In genomic region chr21:38902608-38903445, GRCh38 we compare ENCODE assay signal across 25 cellular contexts.
DNase-seq lines count a peak whose midpoint lies in the region; ATAC-seq, FAIRE-seq and TF ChIP-seq lines count a peak whose summit lies in the region.
"Had no signal": no experiment of that assay in that cellular context is flagged by ENCODE, and none has a peak within 500 bp of the region (broad histone marks: within the 10 kb centered on the region; RNA-seq: fewer than 3 reads in every experiment).

No MANE protein-coding gene starts in this region.

- peaks cover 5% of the 10 kb centered on the region for H3K4me1 Mint-ChIP-seq in chondrocyte (ENCODE audit: low read depth)
- H3K4me1 Mint-ChIP-seq: stimulated activated effector memory CD8-positive, alpha-beta T cell treated with anti-CD3 and anti-CD28 coated beads, Interleukin-12 subunit alpha, Interleukin-12 subunit beta, amount 100 ng/mL, for 72 hours had no signal

- no peak for FAIRE-seq in HepG2 (lab: Jason Lieb, UNC)
- no peak for FAIRE-seq in GM19239 (lab: Jason Lieb, UNC)

- CTCF ChIA-PET in HepG2 (lab: Yijun Ruan, JAX; ENCODE audit: low intra/inter-chr PET ratio, low total read pairs), result no interaction called here

- TF ChIP-seq POLR2A in HepG2 (IDR thresholded peaks at IDR 0.05; ENCODE audit: insufficient read depth in 1 of 2, low read depth in 2 of 2, low read length in 2 of 2), result no peak

- H3K4me2 ChIP-seq in HepG2 (ENCODE audit: low read depth, low read length), result no peak overlapping the region

- in situ Hi-C loops in HepG2 (cut with HindIII; ENCODE audit: extremely low pct_ligation_motif_present, low pct_unique_long_range_greater_than_20kb), result no loop called here

- H3K36me3 ChIP-seq in liver (ENCODE audit: control insufficient read depth in 4 of 4, insufficient read depth in 3 of 4, low read depth in 1 of 4, low read length in 3 of 4) (no peaks in the 10 kb centered on the region), HepG2 (replicated peaks in 1 of 2; ENCODE audit: control insufficient read depth in 1 of 2, insufficient read depth in 2 of 2, low read length in 2 of 2) (no peaks in the 10 kb centered on the region), skeletal muscle tissue (ENCODE audit: control insufficient read depth in 3 of 3, insufficient read depth in 3 of 3, low read length in 3 of 3) (no peaks in the 10 kb centered on the region)
- H3K36me3 ChIP-seq: HAP-1, MG63, SJCRH30 had no signal

- no peaks in the 10 kb centered on the region for H3K36me3 Mint-ChIP-seq in chondrocyte (ENCODE audit: low read depth)
- H3K36me3 Mint-ChIP-seq: CD14-positive monocyte; stimulated activated effector memory CD8-positive, alpha-beta T cell treated with anti-CD3 and anti-CD28 coated beads, Interleukin-12 subunit alpha, Interleukin-12 subunit beta, amount 100 ng/mL, for 72 hours had no signal

- H3K4me1 ChIP-seq in liver (ENCODE audit: control insufficient read depth in 4 of 4, insufficient read depth in 4 of 4, low read length in 3 of 4) (peaks cover 0 to 10% (median 1%) of the 10 kb centered on the region in 4 donors), HepG2 (ENCODE audit: insufficient read depth, low read length) (peaks cover 27% of the 10 kb centered on the region), right cardiac atrium (ENCODE audit: control insufficient read depth, insufficient read depth, low read length) (peaks cover 8% of the 10 kb centered on the region), skeletal muscle tissue (ENCODE audit: control insufficient read depth in 3 of 3, insufficient read depth in 3 of 3, low read length in 3 of 3) (peaks cover 32 to 51% (median 37%) of the 10 kb centered on the region in 3 donors)
- H3K4me1 ChIP-seq: HAP-1 had no signal

- H3K27me3 ChIP-seq in liver (ENCODE audit: control insufficient read depth in 4 of 4, insufficient read depth in 4 of 4, low read length in 3 of 4) (no peaks in the 10 kb centered on the region), HepG2 (ENCODE audit: control insufficient read depth in 1 of 2, insufficient read depth in 2 of 2, low read length in 2 of 2) (no peaks in the 10 kb centered on the region), right cardiac atrium (ENCODE audit: control insufficient read depth, insufficient read depth) (no peaks in the 10 kb centered on the region), skeletal muscle tissue (ENCODE audit: control insufficient read depth in 3 of 3, insufficient read depth in 3 of 3, low read length in 3 of 3) (no peaks in the 10 kb centered on the region)
- H3K27me3 ChIP-seq: MG63, SJCRH30 had no signal

- H3K27ac ChIP-seq in liver (ENCODE audit: low read depth in 1 of 2, low read length in 2 of 2) (peak overlapping the region; percentile 91 to 94), HepG2 (ENCODE audit: extremely low read length, insufficient read depth, low read length) (no peak overlapping the region), right cardiac atrium (ENCODE audit: low read length) (peak overlapping the region; percentile 88), skeletal muscle tissue (ENCODE audit: low read depth, low read length) (peak overlapping the region; percentile 92)
- H3K27ac ChIP-seq: SJCRH30 had no signal

- no peak overlapping the region for H3K4me3 ChIP-seq in liver (ENCODE audit: low read depth in 1 of 3, low read length in 3 of 3)
- H3K4me3 ChIP-seq in HepG2 (replicated peaks in 1 of 3; ENCODE audit: insufficient read depth in 1 of 3, low read depth in 2 of 3, low read length in 3 of 3), result no peak overlapping the region
- no peak overlapping the region for H3K4me3 ChIP-seq in right cardiac atrium (ENCODE audit: low read length)
- H3K4me3 ChIP-seq in skeletal muscle tissue (ENCODE audit: low read length in 3 of 3), result no peak overlapping the region
- H3K4me3 ChIP-seq: HAP-1, MG63, SJCRH30 had no signal

- H3K79me2 ChIP-seq in HepG2 (ENCODE audit: insufficient read depth, low read length), result no peaks in the 10 kb centered on the region

- no peak for DNase-seq in HepG2 (ENCODE audit: low spot score)
- no peak for DNase-seq in right cardiac atrium
- DNase-seq in HT-29 (ENCODE audit: low spot score), result no peak
- DNase-seq in HuH-7.5 (ENCODE audit: low spot score), result no peak
- no peak for DNase-seq in GM19239 (ENCODE audit: insufficient read length, low spot score)
- no peak for DNase-seq in chondrocyte (ENCODE audit: low spot score)
- DNase-seq: activated CD8-positive, alpha-beta memory T cell treated with anti-CD3 and anti-CD28 coated beads, Interleukin-2, amount 50 U/mL, for 48 hours; activated effector memory CD4-positive, alpha-beta T cell treated with Interleukin-2 at 50 U/mL for 16 hours; amniotic stem cell; DMS 273 treated with DMSO at 0.1 percent for 48 hours; effector memory CD4-positive, alpha-beta T cell; GF-D8; hypothalamus; MG63; midbrain; NCI-H146; NCI-H69; nephron progenitor cell; SJCRH30 had no signal

- H3K9ac ChIP-seq in liver (ENCODE audit: low read depth in 1 of 2, low read length in 2 of 2), result peak overlapping the region in 1 of 2 donors; percentile 86
- H3K9ac ChIP-seq in HepG2 (ENCODE audit: insufficient read depth, low read depth, low read length), result no peak overlapping the region
- peak overlapping the region; percentile 51 to 77 (median 71) for H3K9ac ChIP-seq in skeletal muscle tissue (ENCODE audit: low read depth in 1 of 3, low read length in 3 of 3)

- intact Hi-C loops in HepG2 (cut with micrococcal nuclease; ENCODE audit: unreplicated experiment) (no loop called here), right cardiac atrium (cut with DNase I) (no loop called here)

- no peaks in the 10 kb centered on the region for H3K27me3 Mint-ChIP-seq in chondrocyte (ENCODE audit: low read depth)

- TF ChIP-seq CTCF in liver (IDR thresholded peaks at IDR 0.05; ENCODE audit: low read depth, low read length, missing input control) (no peak), HepG2 (CRISPR knock-in tag; IDR thresholded peaks at IDR 0.05) (no peak), chondrocyte (IDR thresholded peaks at IDR 0.05) (no peak)

- no peak overlapping the region for H3K4me3 Mint-ChIP-seq in chondrocyte (ENCODE audit: unreplicated experiment)
- H3K4me3 Mint-ChIP-seq: CD14-positive monocyte; nephron progenitor cell; stimulated activated effector memory CD8-positive, alpha-beta T cell treated with anti-CD3 and anti-CD28 coated beads, Interleukin-12 subunit alpha, Interleukin-12 subunit beta, amount 100 ng/mL, for 72 hours; T-helper 1 cell treated with Interleukin-12 subunit alpha and Interleukin-12 subunit beta and Interleukin-4 antibody, amounts not matched to agents 30 μg/mL and 1 μg/mL, for 36 hours had no signal

- TF ChIP-seq EP300 in HepG2 (IDR thresholded peaks at IDR 0.05; ENCODE audit: low read depth in 2 of 2, low read length in 2 of 2), result no peak
- no peak for TF ChIP-seq EP300 in HepG2 (CRISPR knock-in tag; IDR thresholded peaks at IDR 0.05; ENCODE audit: borderline replicate concordance)

- no peak overlapping the region for H2AFZ ChIP-seq in HepG2 (ENCODE audit: low read length)

- POLR2A ChIA-PET in HepG2 (lab: Yijun Ruan, JAX), result no interaction called here

- no peak for ATAC-seq in HepG2
- no peak for ATAC-seq in right cardiac atrium
- ATAC-seq: stimulated activated effector memory CD8-positive, alpha-beta T cell treated with anti-CD3 and anti-CD28 coated beads, Interleukin-12 subunit alpha, Interleukin-12 subunit beta, amount 100 ng/mL, for 72 hours had no signal

- H3K9me3 Mint-ChIP-seq in chondrocyte (ENCODE audit: low read depth), result peaks cover 11% of the 10 kb centered on the region

- H3K9me3 ChIP-seq in liver (ENCODE audit: control insufficient read depth in 4 of 4, low read length in 3 of 4) (peaks cover 0 to 2% (median 0%) of the 10 kb centered on the region in 4 donors), HepG2 (ENCODE audit: low read length) (no peaks in the 10 kb centered on the region), right cardiac atrium (ENCODE audit: control insufficient read depth, low read length) (no peaks in the 10 kb centered on the region), skeletal muscle tissue (ENCODE audit: control insufficient read depth in 3 of 3, low read length in 3 of 3) (no peaks in the 10 kb centered on the region)
- H3K9me3 ChIP-seq: HAP-1, MG63 had no signal

- no peak for TF ChIP-seq RAD21 in liver (IDR thresholded peaks at IDR 0.05)
- TF ChIP-seq RAD21 in HepG2 (CRISPR knock-in tag; IDR thresholded peaks at IDR 0.05), result no peak

- 92% methylated on average over 9 of the region's 9 CpGs for WGBS in liver
- 88% methylated on average over 9 of the region's 9 CpGs for WGBS in HepG2 (ENCODE audit: low lambda C conversion rate)
- 89% methylated on average over 9 of the region's 9 CpGs for WGBS in right cardiac atrium

- H3K27ac Mint-ChIP-seq in chondrocyte (ENCODE audit: unreplicated experiment), result no peak overlapping the region
- H3K27ac Mint-ChIP-seq: nephron progenitor cell; stimulated activated effector memory CD8-positive, alpha-beta T cell treated with anti-CD3 and anti-CD28 coated beads, Interleukin-12 subunit alpha, Interleukin-12 subunit beta, amount 100 ng/mL, for 72 hours; T-helper 1 cell treated with Interleukin-12 subunit alpha and Interleukin-12 subunit beta and Interleukin-4 antibody, amounts not matched to agents 30 μg/mL and 1 μg/mL, for 36 hours had no signal

- no TSS peak for BruUV-seq in HepG2 (replicated peaks; lab: Mats Ljungman, UMichigan)

- no peaks in the 10 kb centered on the region for H4K20me1 ChIP-seq in HepG2 (ENCODE audit: insufficient read depth, low read length)

TF ChIP-seq in liver, 16 proteins besides CTCF, POLR2A, EP300 and RAD21 (continues in another document):
- TF ChIP-seq YY1 (IDR thresholded peaks at IDR 0.05) (no peak), TAF1 (conservative IDR thresholded peaks at IDR 0.05) (no peak), FOXA1 (IDR thresholded peaks at IDR 0.05) (no peak), JUND (IDR thresholded peaks at IDR 0.05) (no peak), GABPA (IDR thresholded peaks at IDR 0.05 in 1 of 2, conservative IDR thresholded peaks at IDR 0.05 in 1 of 2) (no peak)

TF ChIP-seq in HepG2, 621 proteins besides CTCF, POLR2A, EP300 and RAD21 (continues in another document):
- TF ChIP-seq ZNF431 (CRISPR knock-in tag; IDR thresholded peaks at IDR 0.05; ENCODE audit: borderline replicate concordance, low read depth) (no peak), SMYD3 (CRISPR knock-in tag; IDR thresholded peaks at IDR 0.05) (no peak)
